Comparison of ENCODE assay signal across 18 cellular contexts in genomic region chr13:100428966-100429365, GRCh38.
"Had no signal": no experiment of that assay in that cellular context is flagged by ENCODE, and none has a peak within 500 bp of the region (broad histone marks: within the 10 kb centered on the region; RNA-seq: fewer than 3 reads in every experiment).

No MANE protein-coding gene starts in this region.

- H3K4me3 Mint-ChIP-seq: activated CD4-positive, alpha-beta T cell treated with anti-CD3 and anti-CD28 coated beads, Interleukin-2, amount 10 ng/mL, durations not matched to agents 7 days and 5 days; natural killer cell had no signal

- H3K36me3 ChIP-seq: colonic mucosa, neutrophil, thoracic aorta had no signal

- H3K27ac Mint-ChIP-seq: activated CD4-positive, alpha-beta T cell treated with anti-CD3 and anti-CD28 coated beads, Interleukin-2, amount 10 ng/mL, durations not matched to agents 7 days and 5 days; natural killer cell had no signal

- ATAC-seq: activated naive CD4-positive, alpha-beta T cell treated with anti-CD3 and anti-CD28 coated beads, Interleukin-2, amount 50 U/mL, for 72 hours; foreskin keratinocyte; natural killer cell; right lobe of liver had no signal

- H3K9me3 ChIP-seq: colonic mucosa, neutrophil, right lobe of liver, thoracic aorta, upper lobe of left lung had no signal

- H3K27me3 ChIP-seq: colonic mucosa, foreskin keratinocyte, neutrophil, right lobe of liver, upper lobe of left lung had no signal

- H3K4me2 ChIP-seq: smooth muscle cell had no signal

- H3K9ac ChIP-seq: parathyroid adenoma had no signal

- H3K27me3 Mint-ChIP-seq: activated CD4-positive, alpha-beta T cell treated with anti-CD3 and anti-CD28 coated beads, Interleukin-2, amount 10 ng/mL, durations not matched to agents 7 days and 5 days had no signal

- H3K79me2 ChIP-seq: parathyroid adenoma had no signal

- H3K4me3 ChIP-seq: colonic mucosa, right lobe of liver, smooth muscle cell, thoracic aorta, upper lobe of left lung had no signal

- H3K4me1 ChIP-seq: colonic mucosa, foreskin keratinocyte, parathyroid adenoma, upper lobe of left lung had no signal

- H3K27ac ChIP-seq: colonic mucosa, foreskin keratinocyte, neutrophil, parathyroid adenoma, right lobe of liver, thoracic aorta, upper lobe of left lung had no signal

- DNase-seq: activated CD4-positive, alpha-beta T cell treated with anti-CD3 and anti-CD28 coated beads, Interleukin-2, amount 10 ng/mL, durations not matched to agents 7 days and 5 days; activated CD8-positive, alpha-beta memory T cell treated with anti-CD3 and anti-CD28 coated beads, Interleukin-2, amount 50 U/mL, for 4 hours; activated gamma-delta T cell; activated T-cell treated with anti-CD3 and anti-CD28 coated beads, Interleukin-2, amount 50 U/mL, for 48 hours; colonic mucosa; foreskin keratinocyte; glutamatergic neuron; hippocampal formation; left cardiac atrium; natural killer cell; right lobe of liver; stimulated activated CD4-positive, alpha-beta T cell treated with anti-CD3 and anti-CD28 coated beads, Interleukin-4, amount 100 ng/mL, for 1 hour; upper lobe of left lung had no signal

- H2AFZ ChIP-seq: parathyroid adenoma had no signal
